In genomic region chr2:58865436-58865835, GRCh38 we compare ENCODE assay signal across 14 cellular contexts.
A peak's percentile ranks its signal among the peaks of the same experiment; 100 is the strongest.
DNase-seq lines count a peak whose midpoint lies in the region; ATAC-seq and TF ChIP-seq lines count a peak whose summit lies in the region.
"Had no signal": no experiment of that assay in that cellular context is flagged by ENCODE, and none has a peak within 500 bp of the region (broad histone marks: within the 10 kb centered on the region; RNA-seq: fewer than 3 reads in every experiment).

No MANE protein-coding gene starts in this region.

- no peak overlapping the region for H3K4me3 Mint-ChIP-seq in naive thymus-derived CD8-positive, alpha-beta T cell
- H3K4me3 Mint-ChIP-seq in mesothelial cell of epicardium, result no peak overlapping the region
- H3K4me3 Mint-ChIP-seq: B cell had no signal

- peaks cover 0 to 14% (median 8%) of the 10 kb centered on the region in 5 donors for H3K27me3 Mint-ChIP-seq in naive thymus-derived CD8-positive, alpha-beta T cell
- H3K27me3 Mint-ChIP-seq in mesothelial cell of epicardium (ENCODE audit: low read depth), result no peaks in the 10 kb centered on the region
- H3K27me3 Mint-ChIP-seq: B cell had no signal

- no peak overlapping the region for H3K27ac Mint-ChIP-seq in naive thymus-derived CD8-positive, alpha-beta T cell
- H3K27ac Mint-ChIP-seq in mesothelial cell of epicardium, result no peak overlapping the region
- H3K27ac Mint-ChIP-seq: B cell had no signal

- H3K4me2 ChIP-seq in KMS-11, result peak overlapping the region; percentile 78

- H4K20me1 ChIP-seq in KMS-11 (ENCODE audit: insufficient read depth), result no peaks in the 10 kb centered on the region

- peak overlapping the region; percentile 17; the same call in 1 of the 2 replicates for H3K9ac ChIP-seq in KMS-11

- H3K27ac ChIP-seq in KMS-11, result peak overlapping the region; percentile 74

- H3K36me3 Mint-ChIP-seq in naive thymus-derived CD8-positive, alpha-beta T cell, result no peaks in the 10 kb centered on the region
- H3K36me3 Mint-ChIP-seq in mesothelial cell of epicardium, result no peaks in the 10 kb centered on the region

- H3K9me3 Mint-ChIP-seq in naive thymus-derived CD8-positive, alpha-beta T cell, result peaks cover 0 to 8% (median 0%) of the 10 kb centered on the region in 9 donors
- H3K9me3 Mint-ChIP-seq in mesothelial cell of epicardium, result peaks cover 11% of the 10 kb centered on the region

- peaks cover 54% of the 10 kb centered on the region for H3K4me1 ChIP-seq in KMS-11 (ENCODE audit: low read depth, poor library complexity, severe bottlenecking)

- peak overlapping the region; percentile 9 for H3K4me3 ChIP-seq in KMS-11 (IDR thresholded peaks at IDR 0.05; ENCODE audit: insufficient read depth, low read depth, low read length)

- H3K4me1 Mint-ChIP-seq in naive thymus-derived CD8-positive, alpha-beta T cell, result peaks cover 3 to 11% (median 6%) of the 10 kb centered on the region in 4 donors
- H3K4me1 Mint-ChIP-seq in mesothelial cell of epicardium, result no peaks in the 10 kb centered on the region

- TF ChIP-seq CTCF in KMS-11 (conservative IDR thresholded peaks at IDR 0.05; ENCODE audit: low read depth, low read length) (no peak), mesothelial cell of epicardium (IDR thresholded peaks at IDR 0.05; ENCODE audit: unreplicated experiment) (no peak)

- H3K27me3 ChIP-seq in KMS-11 (ENCODE audit: insufficient read depth, low read depth), result no peaks in the 10 kb centered on the region

- peak overlapping the region; percentile 46; the same call in 1 of the 2 replicates for H2AFZ ChIP-seq in KMS-11 (ENCODE audit: low read depth)

- peak; percentile 76 for ATAC-seq in GM18517 (IDR thresholded peaks at IDR 0.05; ENCODE audit: unreplicated experiment)
- ATAC-seq in GM19467 (IDR thresholded peaks at IDR 0.05; ENCODE audit: unreplicated experiment), result peak; percentile 44
- ATAC-seq in HG02852 (IDR thresholded peaks at IDR 0.05; ENCODE audit: unreplicated experiment), result peak; percentile 72
- ATAC-seq in HG03521 (IDR thresholded peaks at IDR 0.05; ENCODE audit: unreplicated experiment), result no peak
- ATAC-seq in naive thymus-derived CD8-positive, alpha-beta T cell, result no peak

- POLR2A ChIA-PET in naive thymus-derived CD8-positive, alpha-beta T cell (lab: Charles Lee), result no interaction called here

- DNase-seq in NCI-H510A (lab: John Stamatoyannopoulos, UW), result no peak
- no peak for DNase-seq in naive thymus-derived CD8-positive, alpha-beta T cell
- no peak for DNase-seq in mesothelial cell of epicardium (ENCODE audit: low spot score in 2 of 2, unreplicated experiment in 2 of 2)
- DNase-seq: amygdala; dermis blood vessel endothelial cell; NCI-H1694 treated with DMSO at 0.1 percent for 48 hours; Right ventricle myocardium superior; stimulated activated naive CD4-positive, alpha-beta T cell treated with Interleukin-2 at 50 U/mL for 16 hours had no signal

- no peaks in the 10 kb centered on the region for H3K79me2 ChIP-seq in KMS-11 (ENCODE audit: insufficient read depth, low read depth)

- H3K36me3 ChIP-seq in KMS-11 (ENCODE audit: insufficient read depth), result no peaks in the 10 kb centered on the region

Comparison
In these comparisons a context has a peak if more than half of its experiments do, and no peak if none do; other contexts are left out.
1. ATAC-seq: peak in GM18517 (single experiment), GM19467 (single experiment) and HG02852 (single experiment); none in HG03521 (single experiment) and naive thymus-derived CD8-positive, alpha-beta T cell (0 of 2).